8 cellular contexts compared by ENCODE assay signal in the genomic region with DNA sequence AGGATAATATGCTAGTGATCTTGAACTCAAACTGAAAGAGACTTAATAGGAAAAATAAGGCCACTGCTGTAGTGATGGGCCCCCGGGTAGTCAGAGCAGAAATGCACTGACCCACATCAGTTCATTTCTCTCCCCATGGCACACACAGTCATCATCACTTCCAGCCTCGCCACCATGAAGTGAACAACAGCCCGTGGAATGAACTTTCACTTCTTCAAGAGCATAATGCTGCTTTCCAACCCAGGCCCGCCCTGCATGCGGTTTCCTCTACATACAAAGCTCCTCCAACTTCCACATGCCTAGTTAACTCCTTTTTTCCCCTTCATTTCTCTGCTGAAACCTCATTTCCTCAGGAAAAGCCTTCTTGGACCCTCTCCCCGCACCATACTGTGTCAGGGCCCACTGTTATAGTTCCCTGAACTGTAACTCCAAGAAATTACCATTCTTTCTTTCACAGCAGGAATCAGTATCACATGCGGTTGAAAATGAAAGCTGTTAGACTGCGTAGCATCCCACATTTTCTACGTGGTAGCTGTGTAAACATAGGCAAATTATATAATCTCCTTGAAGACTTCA.
DNase-seq lines count a peak whose midpoint lies in the region; ATAC-seq, FAIRE-seq and TF ChIP-seq lines count a peak whose summit lies in the region.

No MANE protein-coding gene starts in this region.

- TF ChIP-seq CTCF in A549 (IDR thresholded peaks at IDR 0.05) (no peak), colonic mucosa (IDR thresholded peaks at IDR 0.05) (no peak), tibial nerve (IDR thresholded peaks at IDR 0.05) (no peak)

- H3K9me3 ChIP-seq in A549 (no peaks in the 10 kb centered on the region), colonic mucosa (no peaks in the 10 kb centered on the region), tibial nerve (no peaks in the 10 kb centered on the region)

- H3K9ac ChIP-seq in colonic mucosa (ENCODE audit: low read depth in 2 of 2, low read length in 2 of 2): peak overlapping the region in 1 of 2 donors; percentile 66

- POLR2A ChIA-PET in A549 (lab: Yijun Ruan, JAX) (interaction anchor here (0.6 kb wide), 1 partner anchor 10 kb away, joined by 4 read pairs; no protein-coding TSS in a partner anchor), T-cell (lab: Charles Lee) (interaction anchor here in 1 of 2 donors (0.7 kb wide), 1 partner anchor 65 kb away, joined by 3 read pairs; no protein-coding TSS in a partner anchor)

- H3K36me3 ChIP-seq in colonic mucosa (no peaks in the 10 kb centered on the region), tibial nerve (no peaks in the 10 kb centered on the region)

- no peaks in the 10 kb centered on the region for H3K36me3 Mint-ChIP-seq in T-cell

- TF ChIP-seq POLR2A in A549 (IDR thresholded peaks at IDR 0.05; ENCODE audit: low read length): no peak
- peak in 1 of 2 donors; percentile 10 for TF ChIP-seq POLR2A in tibial nerve (IDR thresholded peaks at IDR 0.05)

- H3K27me3 ChIP-seq in colonic mucosa (no peaks in the 10 kb centered on the region), tibial nerve (no peaks in the 10 kb centered on the region)

- CTCF ChIA-PET in A549 (lab: Yijun Ruan, JAX): interaction anchor here (0.7 to 2.8 kb wide), 5 partner anchors 9 to 135 kb away, joined by 3 to 13 read pairs (median 4); no protein-coding TSS in a partner anchor
- CTCF ChIA-PET in T-cell (lab: Charles Lee): interaction anchor here in 1 of 2 donors (0.8 kb wide), 1 partner anchor 25 kb away, joined by 4 read pairs; no protein-coding TSS in a partner anchor

- H3K4me2 ChIP-seq in A549: no peak overlapping the region; the same call in 2 of the 3 replicates

- no peak for TF ChIP-seq EP300 in A549 (IDR thresholded peaks at IDR 0.05)
- TF ChIP-seq EP300 in tibial nerve (IDR thresholded peaks at IDR 0.05): peak; percentile 9 to 24

- H3K4me1 ChIP-seq in A549 (peaks cover 19% of the 10 kb centered on the region), colonic mucosa (no peaks in the 10 kb centered on the region), tibial nerve (peaks cover 0 to 24% (median 10%) of the 10 kb centered on the region in 4 donors)

- H3K4me3 ChIP-seq in A549 (no peak overlapping the region), colonic mucosa (peak overlapping the region; percentile 17), tibial nerve (peak overlapping the region; percentile 17 to 42 (median 28))

- FAIRE-seq in A549 (lab: Jason Lieb, UNC): no peak

- ATAC-seq in A549 (peak; percentile 14 to 26; a peak in 3 of 6 replicates), GM18909 (IDR thresholded peaks at IDR 0.05; ENCODE audit: poor library complexity, unreplicated experiment) (peak; percentile 82), HG03159 (IDR thresholded peaks at IDR 0.05; ENCODE audit: unreplicated experiment) (peak; percentile 66), T-cell (replicated peaks in 1 of 4) (peak; percentile 77 to 87 (median 82))

- peaks cover 0 to 11% (median 6%) of the 10 kb centered on the region in 3 donors for H3K4me1 Mint-ChIP-seq in T-cell

- WGBS in A549 (ENCODE audit: missing lambda C conversion rate): 76% methylated on average over 9 of the region's 9 CpGs
- 4 to 5% methylated on average over 9 of the region's 9 CpGs for WGBS in tibial nerve, 2 donors

- no peaks in the 10 kb centered on the region for H3K27me3 Mint-ChIP-seq in T-cell

- DNase-seq in A549 (ENCODE audit: low read depth in 1 of 2, low spot score in 1 of 2) (no peak), T-cell (peak in 26 of 34 experiments; percentile 1 to 44 (median 20)), colonic mucosa (peak; percentile 29), myocyte (ENCODE audit: low read depth) (peak; percentile 61), tibial nerve (ENCODE audit: low spot score in 2 of 2) (peak; percentile 51 to 68), NCI-H1105 treated with DMSO at 0.1 percent for 48 hours (lab: John Stamatoyannopoulos, UW) (no peak)

- no peak overlapping the region for H3K4me3 Mint-ChIP-seq in T-cell

- H3K27ac Mint-ChIP-seq in T-cell: no peak overlapping the region

- intact Hi-C loops in colonic mucosa (cut with DNase I): no loop called here

- H3K9me3 Mint-ChIP-seq in T-cell: no peaks in the 10 kb centered on the region

- TF ChIP-seq RAD21 in A549 (conservative IDR thresholded peaks at IDR 0.05 in 1 of 2, IDR thresholded peaks at IDR 0.05 in 1 of 2): no peak

- H3K27ac ChIP-seq in A549 (peak overlapping the region; percentile 13 to 44; a peak in 3 of 6 replicates), colonic mucosa (peak overlapping the region; percentile 75), tibial nerve (peak overlapping the region; percentile 89 to 97 (median 91))

TF ChIP-seq in A549, 52 proteins besides CTCF, POLR2A, EP300 and RAD21:
- TF ChIP-seq, protein P1, sequence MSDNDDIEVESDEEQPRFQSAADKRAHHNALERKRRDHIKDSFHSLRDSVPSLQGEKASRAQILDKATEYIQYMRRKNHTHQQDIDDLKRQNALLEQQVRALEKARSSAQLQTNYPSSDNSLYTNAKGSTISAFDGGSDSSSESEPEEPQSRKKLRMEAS (IDR thresholded peaks at IDR 0.05): no peak
- no peak for TF ChIP-seq KDM1A (IDR thresholded peaks at IDR 0.05; ENCODE audit: low read depth)
- no peak for TF ChIP-seq CHD2 (IDR thresholded peaks at IDR 0.05; ENCODE audit: low read length, partially characterized antibody)
- no peak for TF ChIP-seq HES2 (IDR thresholded peaks at IDR 0.05)
- TF ChIP-seq HOXB5 (CRISPR knock-in tag; IDR thresholded peaks at IDR 0.05): no peak
- TF ChIP-seq GATA3 (IDR thresholded peaks at IDR 0.05; ENCODE audit: borderline replicate concordance): no peak
- no peak for TF ChIP-seq HMGXB4 (CRISPR knock-in tag; IDR thresholded peaks at IDR 0.05; ENCODE audit: borderline replicate concordance)
- no peak for TF ChIP-seq TFCP2L1 (CRISPR knock-in tag; IDR thresholded peaks at IDR 0.05)
- TF ChIP-seq BCL3 (IDR thresholded peaks at IDR 0.05): no peak
- no peak for TF ChIP-seq KDM5A (IDR thresholded peaks at IDR 0.05)
- no peak for TF ChIP-seq HEYL (CRISPR knock-in tag; IDR thresholded peaks at IDR 0.05)
- TF ChIP-seq ZNF302 (CRISPR knock-in tag; IDR thresholded peaks at IDR 0.05): no peak
- TF ChIP-seq POLR2AphosphoS2 (conservative IDR thresholded peaks at IDR 0.05; ENCODE audit: low read length): no peak
- TF ChIP-seq JUNB (IDR thresholded peaks at IDR 0.05): no peak
- no peak for TF ChIP-seq ESRRA (IDR thresholded peaks at IDR 0.05; ENCODE audit: borderline replicate concordance, low read length)
- no peak for TF ChIP-seq EHMT2 (IDR thresholded peaks at IDR 0.05; ENCODE audit: low read depth)
- no peak for TF ChIP-seq HOXA7 (CRISPR knock-in tag; IDR thresholded peaks at IDR 0.05)
- no peak for TF ChIP-seq PBX3 (IDR thresholded peaks at IDR 0.05)
- no peak for TF ChIP-seq RARB (CRISPR knock-in tag; IDR thresholded peaks at IDR 0.05)

Comparison
In these comparisons a context has a peak if more than half of its experiments do, and no peak if none do; other contexts are left out.
1. ATAC-seq: peak in every context shown above with its lines; median percentile 82 in GM18909; 82 in T-cell; 66 in HG03159; 20 in A549.
2. DNase-seq: peak in T-cell (26 of 34), colonic mucosa (single experiment), myocyte (single experiment) and tibial nerve (2 of 2); none in A549 (0 of 2) and NCI-H1105 treated with DMSO at 0.1 percent for 48 hours (single experiment).
3. H3K27ac ChIP-seq: peak in every context shown above with its lines; median percentile 91 in tibial nerve; 75 in colonic mucosa; 28 in A549.